ENCODE assay signal across 26 cellular contexts in genomic region chr6:31949926-31950548, GRCh38. TPM values are rescaled to one million over a fixed set of nuclear protein-coding genes. Genes with fewer than 3 reads are reported as not detected.
DNase-seq lines count a peak whose midpoint lies in the region; ATAC-seq and TF ChIP-seq lines count a peak whose summit lies in the region.
"Had no signal": no experiment of that assay in that cellular context is flagged by ENCODE, and none has a peak within 500 bp of the region (broad histone marks: within the 10 kb centered on the region; RNA-seq: fewer than 3 reads in every experiment).

No MANE protein-coding gene starts in this region.

- CTCF ChIA-PET in SK-N-SH (lab: Yijun Ruan, JAX): interaction anchor here (0.7 to 4.5 kb wide), 6 partner anchors 10 to 269 kb away, joined by 3 to 29 read pairs (median 6); partner anchors contain the start of genes DXO, LY6G5C and SKIC2
- CTCF ChIA-PET in activated naive CD4-positive, alpha-beta T cell treated with anti-CD3 and anti-CD28 coated beads for 36 hours (lab: Charles Lee): interaction anchor here (0.6 kb wide), 2 partner anchors 115 to 202 kb away, joined by 3 read pairs; no protein-coding TSS in a partner anchor

- peaks cover 9 to 44% of the 10 kb centered on the region in 2 experiments for H3K36me3 ChIP-seq in SK-N-SH (replicated peaks in 1 of 2; ENCODE audit: control insufficient read depth in 1 of 2, insufficient read depth in 2 of 2, low read length in 1 of 2)
- H3K36me3 ChIP-seq in body of pancreas (replicated peaks in 1 of 2; ENCODE audit: insufficient read depth in 1 of 2, low read depth in 2 of 2): peaks cover 8 to 17% of the 10 kb centered on the region in 2 donors
- H3K36me3 ChIP-seq: colonic mucosa had no signal

- TF ChIP-seq CTCF in SK-N-SH (IDR thresholded peaks at IDR 0.05): no peak
- no peak for TF ChIP-seq CTCF in nephron progenitor cell (IDR thresholded peaks at IDR 0.05)
- TF ChIP-seq CTCF in body of pancreas (IDR thresholded peaks at IDR 0.05): no peak

- H3K4me1 Mint-ChIP-seq in T-helper 17 cell (peaks cover 10% of the 10 kb centered on the region), nephron progenitor cell (peaks cover 18% of the 10 kb centered on the region)
- H3K4me1 Mint-ChIP-seq in activated naive CD4-positive, alpha-beta T cell treated with anti-CD3 and anti-CD28 coated beads for 36 hours (ENCODE audit: low read depth): peaks cover 7% of the 10 kb centered on the region
- H3K4me1 Mint-ChIP-seq: CD4-positive, alpha-beta memory T cell had no signal

- H3K4me3 Mint-ChIP-seq in T-helper 17 cell: no peak overlapping the region
- no peak overlapping the region for H3K4me3 Mint-ChIP-seq in nephron progenitor cell
- no peak overlapping the region for H3K4me3 Mint-ChIP-seq in activated naive CD4-positive, alpha-beta T cell treated with anti-CD3 and anti-CD28 coated beads for 36 hours
- H3K4me3 Mint-ChIP-seq: CD4-positive, alpha-beta memory T cell had no signal

- H3K4me1 ChIP-seq in SK-N-SH (ENCODE audit: control insufficient read depth in 1 of 2, insufficient read depth in 2 of 2, low read depth in 1 of 2, low read length in 1 of 2): peaks cover 9 to 12% of the 10 kb centered on the region in 2 experiments; a peak in 1 of 4 replicates
- H3K4me1 ChIP-seq in body of pancreas: peaks cover 11% of the 10 kb centered on the region

- no peak overlapping the region for H3K9ac ChIP-seq in SK-N-SH

- intact Hi-C loops in body of pancreas (cut with DNase I): loop anchor here (5.0 kb wide), 1 partner anchor 268 kb away; the partner anchor contains the start of gene LY6G5C
- intact Hi-C loops in activated naive CD4-positive, alpha-beta T cell treated with anti-CD3 and anti-CD28 coated beads for 36 hours (cut with micrococcal nuclease): no loop called here

- no peaks in the 10 kb centered on the region for H3K9me2 ChIP-seq in SK-N-SH

- no peak for ATAC-seq in SK-N-SH treated with all-trans-retinoic acid at 6 μM for 48 hours
- no peak for ATAC-seq in T-helper 17 cell
- no peak for ATAC-seq in body of pancreas
- ATAC-seq: HCT116, left lobe of liver had no signal

- H3K27ac Mint-ChIP-seq in T-helper 17 cell: peak overlapping the region; percentile 60
- H3K27ac Mint-ChIP-seq in nephron progenitor cell: peak overlapping the region; percentile 43
- H3K27ac Mint-ChIP-seq in activated naive CD4-positive, alpha-beta T cell treated with anti-CD3 and anti-CD28 coated beads for 36 hours: no peak overlapping the region

- no peak for DNase-seq in SK-N-SH
- no peak for DNase-seq in T-helper 17 cell
- DNase-seq in nephron progenitor cell: no peak
- DNase-seq in body of pancreas: no peak
- no peak for DNase-seq in activated naive CD4-positive, alpha-beta T cell treated with anti-CD3 and anti-CD28 coated beads for 36 hours
- DNase-seq: activated CD4-positive, alpha-beta T cell treated with anti-CD3 and anti-CD28 coated beads, Interleukin-2, amount 50 U/mL, for 1 hour; activated effector memory CD4-positive, alpha-beta T cell treated with anti-CD3 and anti-CD28 coated beads, Interleukin-2, amount 50 U/mL, for 16 hours; CD4-positive, alpha-beta memory T cell; colonic mucosa; DMS153; effector memory CD4-positive, alpha-beta T cell; foreskin melanocyte; MG63; NCI-H2081 treated with DMSO at 0.1 percent for 48 hours; NCI-H345; NCI-H774; nucleus accumbens; stimulated activated CD4-positive, alpha-beta T cell treated with anti-CD3 and anti-CD28 coated beads, Interleukin-1b, Interleukin-23, amount 100 ng/mL, for 48 hours; substantia nigra; T1000 had no signal

- WGBS in SK-N-SH (ENCODE audit: low lambda C conversion rate): 81% methylated on average over 7 of the region's 7 CpGs
- 77 to 83% methylated on average over 7 of the region's 7 CpGs for WGBS in body of pancreas, 2 donors

- H3K27me3 ChIP-seq in SK-N-SH (ENCODE audit: insufficient read depth): no peaks in the 10 kb centered on the region
- H3K27me3 ChIP-seq in body of pancreas: no peaks in the 10 kb centered on the region
- H3K27me3 ChIP-seq: colonic mucosa, esophagus muscularis mucosa, MG63 had no signal

- H3K9me3 ChIP-seq in SK-N-SH: no peaks in the 10 kb centered on the region
- no peaks in the 10 kb centered on the region for H3K9me3 ChIP-seq in T-helper 17 cell (ENCODE audit: control insufficient read depth, low read length, poor library complexity, severe bottlenecking)
- H3K9me3 ChIP-seq in body of pancreas: no peaks in the 10 kb centered on the region
- H3K9me3 ChIP-seq: colonic mucosa, esophagus muscularis mucosa, MG63 had no signal

- no peaks in the 10 kb centered on the region for H3K79me2 ChIP-seq in SK-N-SH (ENCODE audit: insufficient read depth)

- H3K27ac ChIP-seq in SK-N-SH (ENCODE audit: low read depth in 2 of 2, low read length in 1 of 2): no peak overlapping the region
- no peak overlapping the region for H3K27ac ChIP-seq in body of pancreas
- H3K27ac ChIP-seq: 22Rv1, colonic mucosa had no signal

- no peak overlapping the region for H2AFZ ChIP-seq in SK-N-SH (ENCODE audit: low read depth)

- peaks cover 30% of the 10 kb centered on the region for H3F3A ChIP-seq in SK-N-SH (replicated peaks; ENCODE audit: insufficient read depth)

- no peaks in the 10 kb centered on the region for H4K20me1 ChIP-seq in SK-N-SH (ENCODE audit: insufficient read depth)

- POLR2A ChIA-PET in SK-N-SH (lab: Yijun Ruan, JAX): interaction anchor here (0.6 to 1.3 kb wide), 2 partner anchors 10 to 1351 kb away, joined by 3 to 4 read pairs; no protein-coding TSS in a partner anchor

- TF ChIP-seq EP300 in SK-N-SH (IDR thresholded peaks at IDR 0.05; ENCODE audit: borderline replicate concordance in 1 of 2, low read depth in 1 of 2, low read length in 1 of 2): no peak

- no peak for TF ChIP-seq POLR2A in body of pancreas (IDR thresholded peaks at IDR 0.05)

- peaks cover 7% of the 10 kb centered on the region for H3K36me3 Mint-ChIP-seq in T-helper 17 cell (ENCODE audit: low read depth)
- H3K36me3 Mint-ChIP-seq in nephron progenitor cell (ENCODE audit: low read depth): peaks cover 27% of the 10 kb centered on the region
- peaks cover 23% of the 10 kb centered on the region for H3K36me3 Mint-ChIP-seq in activated naive CD4-positive, alpha-beta T cell treated with anti-CD3 and anti-CD28 coated beads for 36 hours (ENCODE audit: low read depth)

- TF ChIP-seq RAD21 in SK-N-SH (IDR thresholded peaks at IDR 0.05; ENCODE audit: low read length): no peak

- no peak overlapping the region for H3K4me3 ChIP-seq in SK-N-SH (ENCODE audit: low read depth in 2 of 2, low read length in 1 of 2)
- H3K4me3 ChIP-seq in body of pancreas: no peak overlapping the region
- H3K4me3 ChIP-seq: colonic mucosa, esophagus muscularis mucosa, MG63, skin epidermis had no signal

- H3K4me2 ChIP-seq in SK-N-SH: no peak overlapping the region

- H3K27me3 Mint-ChIP-seq in T-helper 17 cell (peaks cover 7% of the 10 kb centered on the region), nephron progenitor cell (ENCODE audit: low read depth, poor library complexity) (peaks cover 9% of the 10 kb centered on the region)
- peaks cover 2% of the 10 kb centered on the region for H3K27me3 Mint-ChIP-seq in activated naive CD4-positive, alpha-beta T cell treated with anti-CD3 and anti-CD28 coated beads for 36 hours (ENCODE audit: low read depth)

- no peaks in the 10 kb centered on the region for H3K9me3 Mint-ChIP-seq in nephron progenitor cell
- H3K9me3 Mint-ChIP-seq in activated naive CD4-positive, alpha-beta T cell treated with anti-CD3 and anti-CD28 coated beads for 36 hours: no peaks in the 10 kb centered on the region
- H3K9me3 Mint-ChIP-seq: CD4-positive, alpha-beta memory T cell had no signal

TF ChIP-seq in SK-N-SH, 30 proteins besides CTCF, POLR2A, EP300 and RAD21 (continues in another document):
- TF ChIP-seq MEF2A (IDR thresholded peaks at IDR 0.05; ENCODE audit: borderline replicate concordance, low read depth) (no peak), MXI1 (IDR thresholded peaks at IDR 0.05; ENCODE audit: low read depth, low read length) (no peak)

TF ChIP-seq in SK-N-SH treated with all-trans-retinoic acid at 6 μM for 48 hours, 23 proteins besides CTCF, POLR2A, EP300 and RAD21 (continues in another document):
- TF ChIP-seq ZFP3 (CRISPR knock-in tag; IDR thresholded peaks at IDR 0.05): no peak

RNA-seq across cellular contexts. Expression of gene CFB, which starts 4.1 kb away (rescaled TPM):
- polyA plus RNA-seq in SK-N-SH (2012; rRNA removed): 42.1 and 64.4 TPM in 2 replicates
- 37.7 and 44.3 TPM in 2 replicates for polyA plus RNA-seq in SK-N-SH (2012; cell fraction: cytosol; rRNA removed)
- polyA plus RNA-seq in SK-N-SH (2012; cell fraction: nucleus; rRNA removed): 74.0 and 102 TPM in 2 replicates
- under 1 TPM in 1 of 2 donors, not detected in 1; 0.65 TPM for total RNA-seq in T-helper 17 cell
- 10 to 100 TPM; 21.0 to 33.9 TPM for total RNA-seq in body of pancreas
- total RNA-seq in activated naive CD4-positive, alpha-beta T cell treated with anti-CD3 and anti-CD28 coated beads for 36 hours: 1 to 10 TPM in 1 of 2 experiments, under 1 TPM in 1; 0.74 to 1.7 TPM
- polyA plus RNA-seq: CD4-positive, alpha-beta memory T cell had no signal

RNA-seq across cellular contexts. Expression of gene NELFE, which starts 8.7 kb away (rescaled TPM):
- polyA plus RNA-seq in SK-N-SH (2012; rRNA removed): 89.5 and 116 TPM in 2 replicates
- polyA plus RNA-seq in SK-N-SH (2012; cell fraction: cytosol; rRNA removed): 101 and 102 TPM in 2 replicates
- polyA plus RNA-seq in SK-N-SH (2012; cell fraction: nucleus; rRNA removed): 88.7 and 92.7 TPM in 2 replicates
- total RNA-seq in T-helper 17 cell (10 to 100 TPM; 45.8 to 46.2 TPM), body of pancreas (10 to 100 TPM; 38.9 to 39.9 TPM)
- 10 to 100 TPM; 83.2 to 87.4 TPM for total RNA-seq in activated naive CD4-positive, alpha-beta T cell treated with anti-CD3 and anti-CD28 coated beads for 36 hours

RNA-seq across cellular contexts. Expression of gene SKIC2, which starts 8.9 kb away (rescaled TPM):
- 86.3 and 89.4 TPM in 2 replicates for polyA plus RNA-seq in SK-N-SH (2012; rRNA removed)
- polyA plus RNA-seq in SK-N-SH (2012; cell fraction: cytosol; rRNA removed): 23.8 and 33.0 TPM in 2 replicates
- polyA plus RNA-seq in SK-N-SH (2012; cell fraction: nucleus; rRNA removed): 574 and 610 TPM in 2 replicates
- total RNA-seq in T-helper 17 cell (10 to 100 TPM; 85.5 to 94.5 TPM), body of pancreas (10 to 100 TPM; 30.9 to 52.1 TPM)
- 100 to 1,000 TPM in 1 of 2 experiments, 10 to 100 TPM in 1; 93.6 to 101 TPM for total RNA-seq in activated naive CD4-positive, alpha-beta T cell treated with anti-CD3 and anti-CD28 coated beads for 36 hours

RNA-seq across cellular contexts. Expression of gene DXO, which starts 21.9 kb away (rescaled TPM):
- 25.3 and 27.1 TPM in 2 replicates for polyA plus RNA-seq in SK-N-SH (2012; rRNA removed)
- 9.6 and 13.3 TPM in 2 replicates for polyA plus RNA-seq in SK-N-SH (2012; cell fraction: cytosol; rRNA removed)
- polyA plus RNA-seq in SK-N-SH (2012; cell fraction: nucleus; rRNA removed): 106 and 119 TPM in 2 replicates
- total RNA-seq in T-helper 17 cell (10 to 100 TPM; 31.9 to 35.0 TPM), body of pancreas (10 to 100 TPM; 16.9 to 26.0 TPM)
- total RNA-seq in activated naive CD4-positive, alpha-beta T cell treated with anti-CD3 and anti-CD28 coated beads for 36 hours: 10 to 100 TPM; 12.5 to 13.0 TPM

RNA-seq across cellular contexts. Expression of gene C2, which starts 22.5 kb away (rescaled TPM):
- polyA plus RNA-seq in SK-N-SH (2012; rRNA removed): 0.15 and 0.43 TPM in 2 replicates
- polyA plus RNA-seq in SK-N-SH (2012; cell fraction: cytosol; rRNA removed): 0.14 and 0.25 TPM in 2 replicates
- polyA plus RNA-seq in SK-N-SH (2012; cell fraction: nucleus; rRNA removed): 0.39 and 0.42 TPM in 2 replicates
- 1 to 10 TPM in 1 of 2 donors, not detected in 1; 2.1 TPM for total RNA-seq in T-helper 17 cell
- total RNA-seq in body of pancreas: 1 to 10 TPM; 1.3 TPM
- total RNA-seq in activated naive CD4-positive, alpha-beta T cell treated with anti-CD3 and anti-CD28 coated beads for 36 hours: 1 to 10 TPM; 1.6 to 2.1 TPM
- polyA plus RNA-seq: CD4-positive, alpha-beta memory T cell had no signal

Comparison
In these comparisons a context has a peak if more than half of its experiments do, and no peak if none do; other contexts are left out.
1. RNA of gene CFB, which starts 4.1 kb away (total RNA-seq): 21.0 to 33.9 TPM in body of pancreas; 0.74 to 1.7 TPM in activated naive CD4-positive, alpha-beta T cell treated with anti-CD3 and anti-CD28 coated beads for 36 hours and 0.65 TPM in T-helper 17 cell; every median in the first group is over 4 times any median in the second.